16 cellular contexts compared by ENCODE assay signal in the genomic region with DNA sequence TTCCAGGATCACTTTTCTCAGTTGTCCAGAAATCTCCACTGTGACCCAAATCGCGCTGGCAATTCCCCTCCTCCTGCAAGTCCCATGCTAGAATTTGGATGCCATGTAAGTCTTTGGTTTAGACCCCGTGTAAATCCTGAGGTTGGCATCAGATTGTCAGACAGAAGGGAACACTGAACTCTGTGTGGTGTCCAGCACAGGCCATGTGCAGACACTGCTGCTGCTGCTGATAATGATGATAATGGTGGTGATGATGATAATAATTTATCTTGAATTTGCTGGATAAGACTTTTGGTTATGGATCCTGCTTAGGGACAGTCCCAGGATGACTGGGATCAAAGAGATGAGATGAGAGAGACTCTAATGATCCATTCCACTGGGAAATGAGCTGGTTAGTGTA. TPM values are rescaled to one million over a fixed set of nuclear protein-coding genes. Genes with fewer than 3 reads are reported as not detected.
DNase-seq lines count a peak whose midpoint lies in the region; ATAC-seq, FAIRE-seq and TF ChIP-seq lines count a peak whose summit lies in the region.
"Had no signal": no experiment of that assay in that cellular context is flagged by ENCODE, and none has a peak within 500 bp of the region (broad histone marks: within the 10 kb centered on the region; RNA-seq: fewer than 3 reads in every experiment).

No MANE protein-coding gene starts in this region.

- H3K4me1 Mint-ChIP-seq in osteocyte (ENCODE audit: unreplicated experiment) = peaks cover 37% of the 10 kb centered on the region
- H3K4me1 Mint-ChIP-seq in activated CD8-positive, alpha-beta T cell treated with anti-CD3 and anti-CD28 coated beads for 36 hours (ENCODE audit: low read depth) = peaks cover 3% of the 10 kb centered on the region
- H3K4me1 Mint-ChIP-seq: CD14-positive monocyte had no signal

- TF ChIP-seq POLR2A in erythroblast (IDR thresholded peaks at IDR 0.05; ENCODE audit: low read length) = no peak

- no peaks in the 10 kb centered on the region for H3K36me3 ChIP-seq in bronchial epithelial cell (ENCODE audit: control insufficient read depth, insufficient read depth, low read length)
- H3K36me3 ChIP-seq: BE2C had no signal

- H3K36me3 Mint-ChIP-seq in osteocyte (ENCODE audit: unreplicated experiment) = no peaks in the 10 kb centered on the region
- no peaks in the 10 kb centered on the region for H3K36me3 Mint-ChIP-seq in activated CD8-positive, alpha-beta T cell treated with anti-CD3 and anti-CD28 coated beads for 36 hours (ENCODE audit: low read depth)
- H3K36me3 Mint-ChIP-seq: CD14-positive monocyte; CD8-positive, alpha-beta T cell had no signal

- FAIRE-seq in bronchial epithelial cell (lab: Jason Lieb, UNC) = peak; percentile 7
- FAIRE-seq: A549, D721Med, H54 had no signal

- TF ChIP-seq CTCF in bronchial epithelial cell (IDR thresholded peaks at IDR 0.05; ENCODE audit: insufficient read depth, low read length, severe bottlenecking) = no peak
- TF ChIP-seq CTCF in osteocyte (IDR thresholded peaks at IDR 0.05) = no peak
- TF ChIP-seq CTCF in activated CD8-positive, alpha-beta T cell treated with anti-CD3 and anti-CD28 coated beads for 36 hours (IDR thresholded peaks at IDR 0.05) = no peak

- H3K9me3 Mint-ChIP-seq in osteocyte (ENCODE audit: unreplicated experiment) = no peaks in the 10 kb centered on the region
- no peaks in the 10 kb centered on the region for H3K9me3 Mint-ChIP-seq in activated CD8-positive, alpha-beta T cell treated with anti-CD3 and anti-CD28 coated beads for 36 hours
- H3K9me3 Mint-ChIP-seq: CD8-positive, alpha-beta T cell had no signal

- peak overlapping the region; percentile 9 for H3K27ac Mint-ChIP-seq in osteocyte (ENCODE audit: unreplicated experiment)
- H3K27ac Mint-ChIP-seq in activated CD8-positive, alpha-beta T cell treated with anti-CD3 and anti-CD28 coated beads for 36 hours = no peak overlapping the region
- H3K27ac Mint-ChIP-seq: CD14-positive monocyte; CD8-positive, alpha-beta T cell had no signal

- no peaks in the 10 kb centered on the region for H3K27me3 Mint-ChIP-seq in osteocyte (ENCODE audit: unreplicated experiment)
- H3K27me3 Mint-ChIP-seq in activated CD8-positive, alpha-beta T cell treated with anti-CD3 and anti-CD28 coated beads for 36 hours = peaks cover 2% of the 10 kb centered on the region

- DNase-seq in bronchial epithelial cell (ENCODE audit: low read depth) (no peak), osteocyte (ENCODE audit: extremely low spot score, unreplicated experiment) (no peak), erythroblast (lab: John Stamatoyannopoulos, UW) (no peak)
- no peak for DNase-seq in activated CD8-positive, alpha-beta T cell treated with anti-CD3 and anti-CD28 coated beads for 36 hours
- DNase-seq: BE2C; CD8-positive, alpha-beta T cell; COR-L47; DMS153; GF-D8; IMR-90 had no signal

- no peaks in the 10 kb centered on the region for H3K27me3 ChIP-seq in bronchial epithelial cell (ENCODE audit: control insufficient read depth, insufficient read depth, low read length)
- H3K27me3 ChIP-seq: BE2C had no signal

- no peak overlapping the region for H3K4me3 ChIP-seq in bronchial epithelial cell (ENCODE audit: low read depth, low read length)
- H3K4me3 ChIP-seq: A549 had no signal

- no peak for ATAC-seq in SK-N-SH treated with all-trans-retinoic acid at 6 μM for 48 hours
- no peak for ATAC-seq in activated CD8-positive, alpha-beta T cell treated with anti-CD3 and anti-CD28 coated beads for 36 hours
- ATAC-seq in GM21717 (IDR thresholded peaks at IDR 0.05; ENCODE audit: unreplicated experiment) = no peak
- ATAC-seq: A549; CD8-positive, alpha-beta T cell had no signal

- intact Hi-C loops in activated CD8-positive, alpha-beta T cell treated with anti-CD3 and anti-CD28 coated beads for 36 hours (cut with micrococcal nuclease) = no loop called here

- POLR2A ChIA-PET in activated CD8-positive, alpha-beta T cell treated with anti-CD3 and anti-CD28 coated beads for 36 hours (lab: Charles Lee) = no interaction called here

- CTCF ChIA-PET in activated CD8-positive, alpha-beta T cell treated with anti-CD3 and anti-CD28 coated beads for 36 hours (lab: Charles Lee) = no interaction called here

- H3K4me3 Mint-ChIP-seq in osteocyte (ENCODE audit: unreplicated experiment) = no peak overlapping the region
- no peak overlapping the region for H3K4me3 Mint-ChIP-seq in activated CD8-positive, alpha-beta T cell treated with anti-CD3 and anti-CD28 coated beads for 36 hours
- H3K4me3 Mint-ChIP-seq: CD14-positive monocyte; CD8-positive, alpha-beta T cell had no signal

TF ChIP-seq in SK-N-SH treated with all-trans-retinoic acid at 6 μM for 48 hours, 23 proteins besides CTCF, POLR2A, EP300 and RAD21:
- no peak for TF ChIP-seq TOX (CRISPR knock-in tag; IDR thresholded peaks at IDR 0.05; ENCODE audit: borderline replicate concordance)
- peak; percentile 34; the same call in 1 of the 2 replicates for TF ChIP-seq TCF4 (CRISPR knock-in tag; IDR thresholded peaks at IDR 0.05; ENCODE audit: borderline replicate concordance)

RNA-seq across cellular contexts. Expression of a gene that starts 45.0 kb away (rescaled TPM):
- total RNA-seq in bronchial epithelial cell (23.6 and 47.9 TPM in 2 replicates), osteocyte (27.1 and 28.0 TPM in 2 replicates)
- 10 to 100 TPM; 38.3 to 43.4 TPM for total RNA-seq in activated CD8-positive, alpha-beta T cell treated with anti-CD3 and anti-CD28 coated beads for 36 hours

RNA-seq across cellular contexts. Expression of a gene that starts 45.2 kb away (rescaled TPM):
- total RNA-seq in bronchial epithelial cell (15.5 and 15.8 TPM in 2 replicates), osteocyte (23.3 and 26.5 TPM in 2 replicates)
- 1 to 10 TPM; 8.9 to 9.5 TPM for total RNA-seq in activated CD8-positive, alpha-beta T cell treated with anti-CD3 and anti-CD28 coated beads for 36 hours
